ENCODE assay signal across 21 cellular contexts in genomic region chr4:63308702-63309101, GRCh38.
A peak's percentile ranks its signal among the peaks of the same experiment; 100 is the strongest.
DNase-seq lines count a peak whose midpoint lies in the region; ATAC-seq, FAIRE-seq and TF ChIP-seq lines count a peak whose summit lies in the region.
"Had no signal": no experiment of that assay in that cellular context is flagged by ENCODE, and none has a peak within 500 bp of the region (broad histone marks: within the 10 kb centered on the region; RNA-seq: fewer than 3 reads in every experiment).

No MANE protein-coding gene starts in this region.

- peaks cover 6% of the 10 kb centered on the region for H3K4me1 ChIP-seq in foreskin keratinocyte
- H3K4me1 ChIP-seq: A549; BLaER1 treated with 17β-estradiol and CSF1 and Interleukin-3, amounts not matched to agents 10 nM and 100 nM; Caco-2 had no signal

- peak; percentile 73 for ATAC-seq in foreskin keratinocyte
- ATAC-seq in GM19463 (IDR thresholded peaks at IDR 0.05; ENCODE audit: unreplicated experiment): no peak
- ATAC-seq: A549; CD8-positive, alpha-beta T cell had no signal

- no peak for FAIRE-seq in bronchial epithelial cell (lab: Jason Lieb, UNC)
- FAIRE-seq: A549, D721Med, G401.6, GM12891, GM19239 had no signal

- H3K4me1 Mint-ChIP-seq in nephron: peaks cover 5% of the 10 kb centered on the region
- H3K4me1 Mint-ChIP-seq: B cell had no signal

- H3K4me3 Mint-ChIP-seq in nephron: no peak overlapping the region
- H3K4me3 Mint-ChIP-seq: B cell; CD4-positive, alpha-beta T cell; CD8-positive, alpha-beta T cell had no signal

- no peaks in the 10 kb centered on the region for H3K9me3 Mint-ChIP-seq in nephron

- H3K27ac Mint-ChIP-seq in nephron: peak overlapping the region in 2 of 3 experiments; percentile 31 to 69
- H3K27ac Mint-ChIP-seq: B cell; CD4-positive, alpha-beta T cell; CD8-positive, alpha-beta T cell had no signal

- H3K27me3 ChIP-seq in bronchial epithelial cell (ENCODE audit: control insufficient read depth, insufficient read depth, low read length) (no peaks in the 10 kb centered on the region), foreskin keratinocyte (no peaks in the 10 kb centered on the region)
- H3K27me3 ChIP-seq: BLaER1 treated with 17β-estradiol and CSF1 and Interleukin-3, amounts not matched to agents 10 nM and 100 nM had no signal

- DNase-seq in bronchial epithelial cell (ENCODE audit: low read depth): peak; percentile 36
- peak; percentile 30 to 65 for DNase-seq in foreskin keratinocyte
- DNase-seq in OCI-M1 (lab: John Stamatoyannopoulos, UW): no peak
- DNase-seq: AML-193; Caco-2; Calu3; CD4-positive, alpha-beta T cell; CD8-positive, alpha-beta T cell; DMS79 treated with DMSO at 0.1 percent for 48 hours; GF-D8 had no signal

- no peaks in the 10 kb centered on the region for H3K36me3 ChIP-seq in bronchial epithelial cell (ENCODE audit: control insufficient read depth, insufficient read depth, low read length)
- H3K36me3 ChIP-seq: BLaER1 treated with 17β-estradiol and CSF1 and Interleukin-3, amounts not matched to agents 10 nM and 100 nM had no signal

- TF ChIP-seq CTCF in bronchial epithelial cell (IDR thresholded peaks at IDR 0.05; ENCODE audit: insufficient read depth, low read length, severe bottlenecking) (no peak), foreskin keratinocyte (conservative IDR thresholded peaks at IDR 0.05) (no peak), nephron (IDR thresholded peaks at IDR 0.05; ENCODE audit: unreplicated experiment in 3 of 3) (no peak)

- H3K36me3 Mint-ChIP-seq in nephron (ENCODE audit: low read depth): no peaks in the 10 kb centered on the region
- H3K36me3 Mint-ChIP-seq: CD8-positive, alpha-beta T cell had no signal

- H3K27me3 Mint-ChIP-seq in nephron (ENCODE audit: low read depth): peaks cover 3% of the 10 kb centered on the region
- H3K27me3 Mint-ChIP-seq: B cell; CD4-positive, alpha-beta T cell had no signal

- H3K27ac ChIP-seq in foreskin keratinocyte: no peak overlapping the region
- H3K27ac ChIP-seq: 22Rv1; A549; BLaER1 treated with 17β-estradiol and CSF1 and Interleukin-3, amounts not matched to agents 10 nM and 100 nM; C4-2B had no signal

- no peak overlapping the region for H3K4me3 ChIP-seq in bronchial epithelial cell (ENCODE audit: low read depth, low read length)
- H3K4me3 ChIP-seq: A549; BLaER1 treated with 17β-estradiol and CSF1 and Interleukin-3, amounts not matched to agents 10 nM and 100 nM had no signal
